In genomic region chr11:86155210-86155844, GRCh38 we compare ENCODE assay signal across 1 cellular context.
TF ChIP-seq lines count a peak whose summit lies in the region.

No MANE protein-coding gene starts in this region.

TF ChIP-seq in WTC11, 78 proteins besides CTCF, POLR2A, EP300 and RAD21 (continued from another document):
- TF ChIP-seq STAT6 (CRISPR knock-in tag; conservative IDR thresholded peaks at IDR 0.05; ENCODE audit: low read depth) (no peak), ETV6 (CRISPR knock-in tag; IDR thresholded peaks at IDR 0.05) (no peak)
TF ChIP-seq in WTC11: peak in this region for 0.
